ENCODE assay signal across 10 cellular contexts in the genomic region with DNA sequence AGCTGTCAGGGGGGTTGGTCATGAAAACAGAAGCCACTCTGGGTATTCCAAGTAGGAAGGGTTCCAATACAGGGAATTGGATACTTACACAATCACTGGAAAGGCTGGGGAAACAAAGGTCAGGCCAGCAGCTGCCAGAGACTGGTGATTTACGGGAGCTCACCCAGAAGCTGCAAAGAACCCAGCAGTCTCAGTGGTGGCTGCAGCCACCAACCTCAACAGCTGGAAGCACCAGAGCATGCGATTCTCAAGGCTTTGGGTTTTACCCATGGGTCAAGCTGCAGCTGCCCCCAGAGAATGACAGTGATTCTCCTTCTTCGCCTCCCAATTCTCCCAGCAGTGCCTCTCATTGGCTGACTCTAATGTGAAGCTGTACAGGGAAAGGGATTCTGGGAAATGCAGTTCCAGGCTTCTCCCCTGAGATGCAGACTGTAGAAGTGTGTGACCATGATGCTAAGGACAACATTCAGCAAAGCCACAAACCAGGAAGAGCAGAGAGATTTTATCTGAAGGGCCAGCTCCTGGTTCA.
DNase-seq lines count a peak whose midpoint lies in the region; ATAC-seq and TF ChIP-seq lines count a peak whose summit lies in the region.
"Had no signal": no experiment of that assay in that cellular context is flagged by ENCODE, and none has a peak within 500 bp of the region (broad histone marks: within the 10 kb centered on the region; RNA-seq: fewer than 3 reads in every experiment).

No MANE protein-coding gene starts in this region.

- no peak for TF ChIP-seq CTCF in BE2C (IDR thresholded peaks at IDR 0.05; ENCODE audit: low read depth, low read length)
- no peak for TF ChIP-seq CTCF in cardiac fibroblast (IDR thresholded peaks at IDR 0.05; ENCODE audit: low read depth, low read length)
- TF ChIP-seq CTCF in prostate gland (IDR thresholded peaks at IDR 0.05): no peak

- H3K27me3 ChIP-seq in BE2C (no peaks in the 10 kb centered on the region), prostate gland (replicated peaks; ENCODE audit: insufficient read depth) (no peaks in the 10 kb centered on the region)

- intact Hi-C loops in posterior vena cava (cut with DNase I) (no loop called here), prostate gland (cut with DNase I) (no loop called here)

- ATAC-seq in GM19452 (IDR thresholded peaks at IDR 0.05; ENCODE audit: unreplicated experiment) (peak; percentile 97), HG03095 (IDR thresholded peaks at IDR 0.05; ENCODE audit: unreplicated experiment) (peak; percentile 95)

- no peak for TF ChIP-seq POLR2A in prostate gland (IDR thresholded peaks at IDR 0.05)

- H3K9me3 ChIP-seq in BE2C (no peaks in the 10 kb centered on the region), prostate gland (no peaks in the 10 kb centered on the region)

- H3K4me1 ChIP-seq in BE2C (peaks cover 16% of the 10 kb centered on the region), prostate gland (replicated peaks) (no peaks in the 10 kb centered on the region)

- DNase-seq in BE2C (peak; percentile 36), cardiac fibroblast (ENCODE audit: low read depth in 2 of 2) (peak; percentile 5 to 25), SKM-1 (lab: John Stamatoyannopoulos, UW; ENCODE audit: unreplicated experiment) (no peak), NCI-H1092 (lab: John Stamatoyannopoulos, UW) (no peak), posterior vena cava (ENCODE audit: low spot score) (no peak), prostate gland (ENCODE audit: low spot score) (no peak)
- DNase-seq: Calu3 had no signal

- H3K4me3 ChIP-seq in BE2C (ENCODE audit: low read depth, low read length): no peak overlapping the region
- H3K4me3 ChIP-seq in cardiac fibroblast (replicated peaks in 1 of 2; ENCODE audit: low read depth in 2 of 2, low read length in 2 of 2): no peak overlapping the region
- H3K4me3 ChIP-seq in prostate gland: no peak overlapping the region
- H3K4me3 ChIP-seq: skin epidermis had no signal

- WGBS in prostate gland: 76% methylated on average over 3 of the region's 3 CpGs

- H3K27ac ChIP-seq in prostate gland: no peak overlapping the region
- H3K27ac ChIP-seq: skin epidermis had no signal

- H3K36me3 ChIP-seq in BE2C (no peaks in the 10 kb centered on the region), prostate gland (no peaks in the 10 kb centered on the region)

Comparison
In these comparisons a context has a peak if more than half of its experiments do, and no peak if none do; other contexts are left out.
1. DNase-seq: peak in BE2C (single experiment) and cardiac fibroblast (2 of 2); none in SKM-1 (single experiment), NCI-H1092 (single experiment), posterior vena cava (single experiment) and prostate gland (single experiment).